ENCODE assay signal across 1 cellular context in genomic region chr3:192212335-192212734, GRCh38.
TF ChIP-seq lines count a peak whose summit lies in the region.

No MANE protein-coding gene starts in this region.

TF ChIP-seq in GM12878, 131 proteins besides CTCF, POLR2A, EP300 and RAD21 (continued from another document):
- TF ChIP-seq ZNF384 (IDR thresholded peaks at IDR 0.05; ENCODE audit: borderline replicate concordance, low read depth, low read length) (no peak), SUPT20H (IDR thresholded peaks at IDR 0.05; ENCODE audit: borderline replicate concordance, control insufficient read depth, low read depth, low read length) (no peak)
